ENCODE assay signal across 7 cellular contexts in the genomic region with DNA sequence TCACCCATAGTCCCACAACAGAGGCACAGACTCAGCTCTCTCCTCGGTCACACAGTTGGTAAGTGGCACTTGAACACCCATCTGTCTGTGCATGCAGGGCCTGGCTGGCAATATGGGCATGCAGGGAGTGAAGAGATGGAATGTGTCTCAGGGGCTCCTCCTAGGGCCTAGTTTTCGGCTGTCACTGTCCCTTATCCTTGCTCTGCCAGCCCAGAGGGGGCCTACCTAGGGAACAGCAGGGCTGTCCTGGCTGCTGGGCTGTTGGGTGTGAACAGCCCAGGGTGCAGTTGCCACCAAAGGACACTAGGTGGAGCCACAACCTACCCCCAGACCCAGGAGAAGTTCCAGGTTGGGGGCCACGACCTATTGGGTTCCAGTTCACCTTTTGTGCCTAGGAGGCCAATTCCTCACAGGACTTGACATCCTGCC. TPM values are rescaled to one million over a fixed set of nuclear protein-coding genes. Genes with fewer than 3 reads are reported as not detected.
DNase-seq lines count a peak whose midpoint lies in the region; ATAC-seq, FAIRE-seq and TF ChIP-seq lines count a peak whose summit lies in the region.
"Not testable (repeated sequence)": the region's sequence is repeated elsewhere in the genome, so short reads cannot be mapped to it uniquely, and the experiment has no call there.

No MANE protein-coding gene starts in this region.

- H3K9ac ChIP-seq in PC-3 (ENCODE audit: low read length); trophoblast cell (ENCODE audit: low read length): not testable (repeated sequence)

- CTCF ChIA-PET in PC-3 (lab: Charles Lee) = not testable (repeated sequence)
- CTCF ChIA-PET in activated CD8-positive, alpha-beta T cell treated with anti-CD3 and anti-CD28 coated beads for 36 hours (lab: Charles Lee) = interaction anchor here (0.9 to 1.6 kb wide), 5 partner anchors 18 to 251 kb away, joined by 3 to 5 read pairs (median 3); partner anchors contain the start of gene NBPF1

- H3K27ac ChIP-seq in PC-3 (ENCODE audit: low read length); trophoblast cell (ENCODE audit: low read depth, low read length): not testable (repeated sequence)

- WGBS in trophoblast cell (ENCODE audit: extremely low coverage, insufficient coverage, insufficient read length) = no CpG with 5 or more reads among the region's 3 CpGs

- H3F3A ChIP-seq in PC-3 (ENCODE audit: low read length, unreplicated experiment) = not testable (repeated sequence)

- H4K8ac ChIP-seq in trophoblast cell (ENCODE audit: low read depth, low read length) = not testable (repeated sequence)

- not testable (repeated sequence) for H3K4me3 ChIP-seq in PC-3 (ENCODE audit: low read length); trophoblast cell (ENCODE audit: low read depth, low read length)

- not testable (repeated sequence) for H2AK5ac ChIP-seq in trophoblast cell (ENCODE audit: low read length)

- not testable (repeated sequence) for H3K4me1 Mint-ChIP-seq in activated CD8-positive, alpha-beta T cell treated with anti-CD3 and anti-CD28 coated beads for 36 hours (ENCODE audit: low read depth); central memory CD8-positive, alpha-beta T cell

- not testable (repeated sequence) for H3K18ac ChIP-seq in trophoblast cell (ENCODE audit: low read length)

- H3K4me2 ChIP-seq in PC-3 (ENCODE audit: low read length); trophoblast cell (ENCODE audit: low read length): not testable (repeated sequence)

- not testable (repeated sequence) for H3K4me1 ChIP-seq in PC-3 (ENCODE audit: insufficient read depth, low read length); trophoblast cell (ENCODE audit: control insufficient read depth in 1 of 2, insufficient read depth in 2 of 2, low read length in 2 of 2)

- not testable (repeated sequence) for H3K4ac ChIP-seq in trophoblast cell (ENCODE audit: low read depth, low read length)

- H4K12ac ChIP-seq in trophoblast cell (ENCODE audit: low read depth, low read length) = not testable (repeated sequence)

- H3K27ac Mint-ChIP-seq in activated CD8-positive, alpha-beta T cell treated with anti-CD3 and anti-CD28 coated beads for 36 hours; central memory CD8-positive, alpha-beta T cell (ENCODE audit: low read depth): not testable (repeated sequence)

- not testable (repeated sequence) for H3K14ac ChIP-seq in trophoblast cell (ENCODE audit: low read length)

- H2AFZ ChIP-seq in PC-3 (ENCODE audit: low read length); trophoblast cell (ENCODE audit: insufficient read depth, low read length, poor library complexity): not testable (repeated sequence)

- intact Hi-C loops in PC-3 (cut with micrococcal nuclease); activated CD8-positive, alpha-beta T cell treated with anti-CD3 and anti-CD28 coated beads for 36 hours (cut with micrococcal nuclease); left ventricle myocardium superior (cut with micrococcal nuclease): not testable (repeated sequence)

- not testable (repeated sequence) for H3K23ac ChIP-seq in trophoblast cell (ENCODE audit: low read length)

- POLR2A ChIA-PET in PC-3 (lab: Charles Lee; ENCODE audit: unreplicated experiment); activated CD8-positive, alpha-beta T cell treated with anti-CD3 and anti-CD28 coated beads for 36 hours (lab: Charles Lee): not testable (repeated sequence)

- H3K79me2 ChIP-seq in PC-3 (ENCODE audit: low read length); trophoblast cell (ENCODE audit: control insufficient read depth, insufficient read depth, low read length, poor library complexity): not testable (repeated sequence)

- not testable (repeated sequence) for H3K4me3 Mint-ChIP-seq in activated CD8-positive, alpha-beta T cell treated with anti-CD3 and anti-CD28 coated beads for 36 hours; central memory CD8-positive, alpha-beta T cell

- H2BK5ac ChIP-seq in trophoblast cell (ENCODE audit: low read depth, low read length, poor library complexity) = not testable (repeated sequence)

- H2BK12ac ChIP-seq in trophoblast cell (ENCODE audit: low read length) = not testable (repeated sequence)

- not testable (repeated sequence) for H2BK120ac ChIP-seq in trophoblast cell (ENCODE audit: insufficient read depth, low read length, poor library complexity)

- H3K27me3 Mint-ChIP-seq in activated CD8-positive, alpha-beta T cell treated with anti-CD3 and anti-CD28 coated beads for 36 hours; central memory CD8-positive, alpha-beta T cell: not testable (repeated sequence)

- not testable (repeated sequence) for H3K9me2 ChIP-seq in PC-3 (replicated peaks; ENCODE audit: low read length)

- not testable (repeated sequence) for H3K36me3 ChIP-seq in PC-3 (ENCODE audit: low read depth, low read length); trophoblast cell (ENCODE audit: control insufficient read depth in 1 of 2, insufficient read depth in 2 of 2, low read length in 2 of 2)

- not testable (repeated sequence) for DNase-seq in GM18507 (ENCODE audit: extremely low spot score, insufficient read length, low read depth); activated CD8-positive, alpha-beta T cell treated with anti-CD3 and anti-CD28 coated beads for 36 hours; left ventricle myocardium superior
- DNase-seq in PC-3 = peak; percentile 1
- DNase-seq in central memory CD8-positive, alpha-beta T cell (ENCODE audit: low spot score in 2 of 2) = peak in 1 of 2 donors; percentile 57
- DNase-seq in trophoblast cell = peak; percentile 10 to 42

- H3K9me3 ChIP-seq in PC-3 (ENCODE audit: low read length); trophoblast cell (ENCODE audit: insufficient read depth, low read depth, low read length): not testable (repeated sequence)

- TF ChIP-seq CTCF in PC-3 (conservative IDR thresholded peaks at IDR 0.05; ENCODE audit: low read depth, low read length); activated CD8-positive, alpha-beta T cell treated with anti-CD3 and anti-CD28 coated beads for 36 hours (IDR thresholded peaks at IDR 0.05): not testable (repeated sequence)

- H4K20me1 ChIP-seq in PC-3 (ENCODE audit: low read length) = not testable (repeated sequence)

- BruUV-seq in PC-3 (replicated peaks; lab: Mats Ljungman, UMichigan) = not testable (repeated sequence)

- peak; percentile 43 for ATAC-seq in HG03196 (IDR thresholded peaks at IDR 0.05; ENCODE audit: unreplicated experiment)
- peak; percentile 76 for ATAC-seq in PC-3
- peak; percentile 89 for ATAC-seq in activated CD8-positive, alpha-beta T cell treated with anti-CD3 and anti-CD28 coated beads for 36 hours
- ATAC-seq in central memory CD8-positive, alpha-beta T cell (replicated peaks; ENCODE audit: extremely low read depth, poor library complexity, severe bottlenecking) = peak; percentile 77
- ATAC-seq in left ventricle myocardium superior = peak; percentile 75

- not testable (repeated sequence) for H3K36me3 Mint-ChIP-seq in activated CD8-positive, alpha-beta T cell treated with anti-CD3 and anti-CD28 coated beads for 36 hours (ENCODE audit: low read depth); central memory CD8-positive, alpha-beta T cell (ENCODE audit: insufficient read depth)

- H3K9me3 Mint-ChIP-seq in activated CD8-positive, alpha-beta T cell treated with anti-CD3 and anti-CD28 coated beads for 36 hours; central memory CD8-positive, alpha-beta T cell: not testable (repeated sequence)

- not testable (repeated sequence) for H3K27me3 ChIP-seq in PC-3 (ENCODE audit: low read length); trophoblast cell (ENCODE audit: insufficient read depth, low read length)

- FAIRE-seq in GM18507 (lab: Jason Lieb, UNC) = peak; percentile 86

- H3K79me1 ChIP-seq in trophoblast cell (ENCODE audit: low read length) = not testable (repeated sequence)

- H4K91ac ChIP-seq in trophoblast cell (ENCODE audit: low read depth, low read length) = not testable (repeated sequence)

RNA-seq across cellular contexts. Expression of gene RNU1-4, which starts 30.6 kb away (rescaled TPM):
- total RNA-seq in PC-3 (2014; rRNA removed) (under 0.01 TPM in 2 replicates), left ventricle myocardium superior (4,234 TPM)
- 1,000 to 10,000 TPM in 1 of 2 experiments, 100 to 1,000 TPM in 1; 820 to 1,043 TPM for total RNA-seq in activated CD8-positive, alpha-beta T cell treated with anti-CD3 and anti-CD28 coated beads for 36 hours
- not detected in 2 replicates for polyA plus RNA-seq in trophoblast cell (2013)

RNA-seq across cellular contexts. Expression of gene RNU1-3, which starts 42.9 kb away (rescaled TPM):
- total RNA-seq in PC-3 (2014; rRNA removed) = under 0.01 TPM in 2 replicates
- total RNA-seq in activated CD8-positive, alpha-beta T cell treated with anti-CD3 and anti-CD28 coated beads for 36 hours = 1,000 to 10,000 TPM in 1 of 2 experiments, 100 to 1,000 TPM in 1; 820 to 1,043 TPM
- 4,234 TPM for total RNA-seq in left ventricle myocardium superior
- not detected in 2 replicates for polyA plus RNA-seq in trophoblast cell (2013)

Comparison
In these comparisons a context has a peak if more than half of its experiments do, and no peak if none do; other contexts are left out.
1. RNA of gene RNU1-4, which starts 30.6 kb away (total RNA-seq): 4,234 TPM in left ventricle myocardium superior (single experiment) and 820 to 1,043 TPM in activated CD8-positive, alpha-beta T cell treated with anti-CD3 and anti-CD28 coated beads for 36 hours; under 0.01 TPM in PC-3; every median in the first group is over 100 times any median in the second.
2. RNA of gene RNU1-3, which starts 42.9 kb away (total RNA-seq): 4,234 TPM in left ventricle myocardium superior (single experiment) and 820 to 1,043 TPM in activated CD8-positive, alpha-beta T cell treated with anti-CD3 and anti-CD28 coated beads for 36 hours; under 0.01 TPM in PC-3; every median in the first group is over 100 times any median in the second.
3. Peak in every context shown above with its lines, with median percentiles within 50 percentile points of each other: ATAC-seq.